Comparison of ENCODE assay signal across 8 cellular contexts in the genomic region with DNA sequence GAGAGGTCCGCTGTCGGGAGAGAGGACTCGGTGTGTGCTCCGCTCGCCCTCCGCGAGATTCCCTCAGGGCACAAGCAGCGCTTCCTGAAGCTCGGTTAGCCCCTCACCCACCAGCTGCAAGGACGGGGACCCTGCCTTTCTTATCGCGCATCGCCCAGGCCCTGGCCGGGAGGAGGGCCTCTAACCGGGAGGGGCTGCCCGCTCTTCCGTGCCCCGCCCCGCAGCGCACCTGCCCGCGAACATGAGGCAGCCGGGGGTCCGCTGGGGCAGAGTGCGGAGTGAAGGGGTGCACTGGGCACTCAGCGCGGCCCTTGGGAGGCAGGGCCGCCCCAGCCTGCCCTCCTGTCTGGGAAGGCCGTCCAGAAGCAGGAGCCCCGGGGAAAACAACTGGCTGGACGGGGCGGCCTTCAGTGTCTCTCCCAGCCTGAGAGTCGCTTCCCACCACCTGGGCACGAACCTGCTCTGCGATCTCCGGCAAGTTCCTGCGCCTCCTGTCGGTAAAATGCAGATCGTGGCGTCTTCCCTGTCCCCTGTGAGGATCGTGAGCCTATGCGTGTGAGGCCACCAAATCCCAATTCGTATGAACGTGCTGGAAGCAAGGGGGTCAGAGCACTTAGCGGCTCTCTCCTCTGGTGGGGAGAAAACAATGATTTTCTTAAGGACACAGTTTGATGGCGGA. TPM values are rescaled to one million over a fixed set of nuclear protein-coding genes. Genes with fewer than 3 reads are reported as not detected.
DNase-seq lines count a peak whose midpoint lies in the region; ATAC-seq and TF ChIP-seq lines count a peak whose summit lies in the region.

No MANE protein-coding gene starts in this region.

- no peak for TF ChIP-seq POLR2A in GM18505 (IDR thresholded peaks at IDR 0.05; ENCODE audit: borderline replicate concordance, extremely low read depth, insufficient read depth, insufficient read length)

- no peaks in the 10 kb centered on the region for H3K36me3 ChIP-seq in WERI-Rb-1

- H3K4me1 Mint-ChIP-seq in naive B cell = peaks cover 11 to 29% (median 18%) of the 10 kb centered on the region in 3 donors

- peak; percentile 57 for TF ChIP-seq CTCF in GM13976 (IDR thresholded peaks at IDR 0.05; ENCODE audit: borderline replicate concordance, control extremely low read depth, extremely low read depth, insufficient read depth, missing control alignments)
- TF ChIP-seq CTCF in WERI-Rb-1 (IDR thresholded peaks at IDR 0.05; ENCODE audit: low read depth, low read length) = peak; percentile 72

- no peaks in the 10 kb centered on the region for H3K36me3 Mint-ChIP-seq in naive B cell

- H3K27me3 ChIP-seq in WERI-Rb-1 (ENCODE audit: insufficient read depth, low read depth, severe bottlenecking) = no peaks in the 10 kb centered on the region

- peak overlapping the region; percentile 72 for H3K27ac ChIP-seq in WERI-Rb-1

- peak overlapping the region; percentile 58 for H3K4me3 ChIP-seq in WERI-Rb-1 (ENCODE audit: low read depth, low read length)

- H3K9me3 ChIP-seq in WERI-Rb-1 (ENCODE audit: severe bottlenecking) = no peaks in the 10 kb centered on the region

- H3K27ac Mint-ChIP-seq in naive B cell = peak overlapping the region in 4 of 6 donors; percentile 49 to 96 (median 76)

- H3K27me3 Mint-ChIP-seq in naive B cell = no peaks in the 10 kb centered on the region

- in situ Hi-C loops in GM13976 (cut with MboI; ENCODE audit: low sequenced_read_pairs, unreplicated experiment) = no loop called here

- H3K4me3 Mint-ChIP-seq in naive B cell = peak overlapping the region; percentile 56 to 90 (median 83)

- H3K9me3 Mint-ChIP-seq in naive B cell = peaks cover 0 to 4% (median 0%) of the 10 kb centered on the region in 7 donors

- DNase-seq in GM13976 (ENCODE audit: low spot score) = peak; percentile 56
- peak; percentile 83 for DNase-seq in WERI-Rb-1
- DNase-seq in effector CD4-positive, alpha-beta T cell = peak; percentile 30
- DNase-seq in naive B cell = peak; percentile 9
- no peak for DNase-seq in NK-92 (lab: John Stamatoyannopoulos, UW; ENCODE audit: unreplicated experiment)

- ATAC-seq in naive B cell (ENCODE audit: low read depth in 2 of 2) (no peak), GM18505 (IDR thresholded peaks at IDR 0.05; ENCODE audit: unreplicated experiment) (no peak), HG03095 (IDR thresholded peaks at IDR 0.05; ENCODE audit: unreplicated experiment) (no peak), HG03175 (IDR thresholded peaks at IDR 0.05; ENCODE audit: unreplicated experiment) (no peak)

RNA-seq across cellular contexts. Expression of gene ADIPOR2, which starts 28.0 kb away (rescaled TPM):
- 1 to 10 TPM; 2.4 to 4.2 (median 3.7) TPM for polyA plus RNA-seq in naive B cell (ENCODE audit: low read depth in 6 of 6)

RNA-seq across cellular contexts. Expression of gene WNT5B, which starts 33.9 kb away (rescaled TPM):
- polyA plus RNA-seq in naive B cell (ENCODE audit: low read depth in 6 of 6) = not detected
